19 cellular contexts compared by ENCODE assay signal in the genomic region with DNA sequence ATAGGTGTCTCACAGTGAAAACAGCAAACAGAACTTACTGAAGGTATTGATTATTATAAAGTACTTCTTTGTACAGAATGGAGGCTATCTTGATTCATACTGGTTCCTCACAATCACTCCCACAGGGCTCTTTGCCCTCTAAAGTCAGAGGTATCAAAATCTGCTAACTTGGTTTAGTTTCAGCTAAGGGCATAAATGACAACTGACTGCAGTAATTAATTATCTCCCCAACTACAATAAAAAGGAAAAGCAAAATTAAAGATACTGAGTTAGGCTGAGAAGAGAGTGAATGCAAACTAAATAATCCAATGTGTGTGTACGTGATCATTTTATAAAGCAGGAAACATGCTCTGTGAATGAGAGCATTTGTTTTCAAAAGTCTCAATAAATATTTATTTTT.
DNase-seq lines count a peak whose midpoint lies in the region; ATAC-seq and TF ChIP-seq lines count a peak whose summit lies in the region.
"Had no signal": no experiment of that assay in that cellular context is flagged by ENCODE, and none has a peak within 500 bp of the region (broad histone marks: within the 10 kb centered on the region; RNA-seq: fewer than 3 reads in every experiment).

No MANE protein-coding gene starts in this region.

- peak overlapping the region; percentile 71 for H3K27ac ChIP-seq in 22Rv1
- H3K27ac ChIP-seq in cingulate gyrus (ENCODE audit: low read depth, low read length): peak overlapping the region; percentile 77

- ATAC-seq in GM18858 (IDR thresholded peaks at IDR 0.05; ENCODE audit: unreplicated experiment) (no peak), HG02678 (IDR thresholded peaks at IDR 0.05; ENCODE audit: unreplicated experiment) (no peak)
- ATAC-seq: GM12878, GM23338 had no signal

- DNase-seq in NCI-H69 (lab: John Stamatoyannopoulos, UW) (peak; percentile 44), pons (ENCODE audit: low spot score) (peak; percentile 87), C1 segment of cervical spinal cord (lab: John Stamatoyannopoulos, UW) (no peak)
- DNase-seq in activated T-cell treated with anti-CD3 and anti-CD28 coated beads, Interleukin-2, amount 50 U/mL, for 1 hour: no peak
- DNase-seq: CD4-positive, alpha-beta T cell; COR-L47; DND-41; KG1; NCI-H1092 treated with DMSO at 0.1 percent for 48 hours; NCI-H1436 treated with DMSO at 0.1 percent for 48 hours; NCI-H2029 treated with DMSO at 0.1 percent for 48 hours; NCI-H82; Right ventricle myocardium superior had no signal

- no peak for TF ChIP-seq CTCF in 22Rv1 (IDR thresholded peaks at IDR 0.05)

Comparison
In these comparisons a context has a peak if more than half of its experiments do, and no peak if none do; other contexts are left out.
1. DNase-seq: peak in NCI-H69 (single experiment) and pons (single experiment); none in activated T-cell treated with anti-CD3 and anti-CD28 coated beads, Interleukin-2, amount 50 U/mL, for 1 hour (single experiment) and C1 segment of cervical spinal cord (0 of 14).